ENCODE assay signal across 37 cellular contexts in the genomic region with DNA sequence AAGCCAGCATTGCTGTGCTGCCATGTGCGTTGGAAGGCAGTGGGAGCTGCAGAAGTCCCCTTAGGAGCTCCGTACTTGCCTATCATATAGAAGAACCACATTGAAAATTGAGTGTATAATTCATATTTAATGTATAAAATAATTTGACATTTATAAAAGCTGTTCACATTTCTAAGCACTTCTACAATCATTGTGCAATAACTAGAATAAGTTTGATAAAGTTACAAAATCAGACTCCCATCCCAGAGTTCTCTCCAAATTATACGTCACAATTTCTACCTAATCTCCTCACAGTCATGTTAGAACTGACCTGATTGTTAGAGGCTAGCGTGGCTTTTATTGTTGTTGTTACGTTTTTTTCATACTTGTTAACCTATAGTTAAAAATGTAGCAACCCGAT.
"Had no signal": no experiment of that assay in that cellular context is flagged by ENCODE, and none has a peak within 500 bp of the region (broad histone marks: within the 10 kb centered on the region; RNA-seq: fewer than 3 reads in every experiment).

No MANE protein-coding gene starts in this region.

- H3K27ac ChIP-seq: adrenal gland, ascending aorta, body of pancreas, brain microvascular endothelial cell, breast epithelium, cardiac muscle cell had no signal

- H3K27me3 Mint-ChIP-seq: activated naive CD4-positive, alpha-beta T cell treated with anti-CD3 and anti-CD28 coated beads, Interleukin-2, amount 10 ng/mL, durations not matched to agents 7 days and 5 days had no signal

- DNase-seq: activated effector memory CD4-positive, alpha-beta T cell treated with anti-CD3 and anti-CD28 coated beads, Interleukin-2, amount 50 U/mL, for 16 hours; activated effector memory CD4-positive, alpha-beta T cell treated with Interleukin-2 at 50 U/mL for 16 hours; activated gamma-delta T cell; activated gamma-delta T cell treated with Interleukin-2 at 50 U/mL for 16 hours; activated naive CD4-positive, alpha-beta T cell; activated naive CD4-positive, alpha-beta T cell treated with anti-CD3 and anti-CD28 coated beads for 36 hours; activated naive CD4-positive, alpha-beta T cell treated with anti-CD3 and anti-CD28 coated beads, Interleukin-2, amount 10 ng/mL, durations not matched to agents 7 days and 5 days; activated naive CD4-positive, alpha-beta T cell treated with anti-CD3 and anti-CD28 coated beads, Interleukin-2, amount 50 U/mL, for 16 hours; activated naive CD4-positive, alpha-beta T cell treated with Interleukin-2 at 50 U/mL for 16 hours; activated naive CD8-positive, alpha-beta T cell treated with anti-CD3 and anti-CD28 coated beads for 36 hours; activated naive CD8-positive, alpha-beta T cell treated with anti-CD3 and anti-CD28 coated beads, Interleukin-2, amount 10 ng/mL, durations not matched to agents 7 days and 5 days; activated T-cell treated with anti-CD3 and anti-CD28 coated beads, Interleukin-2, amount 50 U/mL, for 1 hour; activated T-cell treated with anti-CD3 and anti-CD28 coated beads, Interleukin-2, amount 50 U/mL, for 24 hours; activated T-cell treated with anti-CD3 and anti-CD28 coated beads, Interleukin-2, amount 50 U/mL, for 4 hours; activated T-cell treated with anti-CD3 and anti-CD28 coated beads, Interleukin-2, amount 50 U/mL, for 48 hours; activated T-cell treated with anti-CD3 and anti-CD28 coated beads, Interleukin-2, amount 50 U/mL, for 72 hours; adrenal gland; amniotic stem cell; aorta; body of pancreas; brain microvascular endothelial cell; caudate nucleus; central memory CD4-positive, alpha-beta T cell; cerebellar nuclear complex had no signal

- H3K9me3 Mint-ChIP-seq: activated naive CD4-positive, alpha-beta T cell treated with anti-CD3 and anti-CD28 coated beads for 36 hours; activated naive CD4-positive, alpha-beta T cell treated with anti-CD3 and anti-CD28 coated beads, Interleukin-2, amount 10 ng/mL, durations not matched to agents 7 days and 5 days; activated naive CD4-positive, alpha-beta T cell treated with anti-CD3 and anti-CD28 coated beads, Interleukin-2, amount 50 U/mL, for 24 hours; activated naive CD4-positive, alpha-beta T cell treated with anti-CD3 and anti-CD28 coated beads, Interleukin-2, amount 50 U/mL, for 72 hours; activated naive CD8-positive, alpha-beta T cell treated with anti-CD3 and anti-CD28 coated beads for 36 hours; activated naive CD8-positive, alpha-beta T cell treated with anti-CD3 and anti-CD28 coated beads, Interleukin-2, amount 10 ng/mL, durations not matched to agents 7 days and 5 days; activated T-cell treated with anti-CD3 and anti-CD28 coated beads, Interleukin-2, amount 50 U/mL, for 24 hours; activated T-cell treated with anti-CD3 and anti-CD28 coated beads, Interleukin-2, amount 50 U/mL, for 4 hours; activated T-cell treated with anti-CD3 and anti-CD28 coated beads, Interleukin-2, amount 50 U/mL, for 72 hours; activated T-helper 1 cell treated with anti-CD3 and anti-CD28 coated beads, Interleukin-12 subunit alpha, Interleukin-12 subunit beta, Interleukin-2, Interleukin-4 antibody, amounts not matched to agents 30 ng/mL and 10 ng/mL and 1 ng/mL, durations not matched to agents 14 hours and 24 hours and 36 hours; activated T-helper 17 cell treated with anti-CD3 and anti-CD28 coated beads, Interleukin-2, amount 50 U/mL, for 72 hours; activated T-helper 2 cell treated with anti-CD3 and anti-CD28 coated beads, Interferon-gamma antibody, Interleukin-2, Interleukin-4, amounts not matched to agents 10 μg/mL and 5 μg/mL and 100 μg/mL, durations not matched to agents 14 hours and 24 hours and 36 hours; central memory CD8-positive, alpha-beta T cell had no signal

- H3K4me1 ChIP-seq: adrenal gland, ascending aorta, body of pancreas, breast epithelium had no signal

- H3K36me3 Mint-ChIP-seq: activated naive CD4-positive, alpha-beta T cell treated with anti-CD3 and anti-CD28 coated beads, Interleukin-2, amount 10 ng/mL, durations not matched to agents 7 days and 5 days; activated naive CD4-positive, alpha-beta T cell treated with anti-CD3 and anti-CD28 coated beads, Interleukin-2, amount 50 U/mL, for 24 hours; activated naive CD4-positive, alpha-beta T cell treated with anti-CD3 and anti-CD28 coated beads, Interleukin-2, amount 50 U/mL, for 72 hours; activated naive CD8-positive, alpha-beta T cell; activated naive CD8-positive, alpha-beta T cell treated with anti-CD3 and anti-CD28 coated beads for 36 hours; activated naive CD8-positive, alpha-beta T cell treated with anti-CD3 and anti-CD28 coated beads, Interleukin-2, amount 10 ng/mL, durations not matched to agents 7 days and 5 days; brain had no signal

- FAIRE-seq: astrocyte, bronchial epithelial cell had no signal

- H3K27me3 ChIP-seq: adrenal gland, ascending aorta, body of pancreas, brain microvascular endothelial cell, breast epithelium, cardiac muscle cell had no signal

- H3K4me3 Mint-ChIP-seq: activated naive CD4-positive, alpha-beta T cell treated with anti-CD3 and anti-CD28 coated beads for 36 hours; activated naive CD4-positive, alpha-beta T cell treated with anti-CD3 and anti-CD28 coated beads, Interleukin-2, amount 10 ng/mL, durations not matched to agents 7 days and 5 days; activated naive CD4-positive, alpha-beta T cell treated with anti-CD3 and anti-CD28 coated beads, Interleukin-2, amount 50 U/mL, for 24 hours; activated naive CD8-positive, alpha-beta T cell; activated naive CD8-positive, alpha-beta T cell treated with anti-CD3 and anti-CD28 coated beads for 36 hours; activated naive CD8-positive, alpha-beta T cell treated with anti-CD3 and anti-CD28 coated beads, Interleukin-2, amount 10 ng/mL, durations not matched to agents 7 days and 5 days; activated T-cell treated with anti-CD3 and anti-CD28 coated beads, Interleukin-2, amount 50 U/mL, for 24 hours; activated T-cell treated with anti-CD3 and anti-CD28 coated beads, Interleukin-2, amount 50 U/mL, for 4 hours; activated T-cell treated with anti-CD3 and anti-CD28 coated beads, Interleukin-2, amount 50 U/mL, for 72 hours; activated T-helper 1 cell treated with anti-CD3 and anti-CD28 coated beads, Interleukin-12 subunit alpha, Interleukin-12 subunit beta, Interleukin-2, Interleukin-4 antibody, amounts not matched to agents 30 ng/mL and 10 ng/mL and 1 ng/mL, durations not matched to agents 14 hours and 24 hours and 36 hours; activated T-helper 17 cell treated with anti-CD3 and anti-CD28 coated beads, Interleukin-2, amount 50 U/mL, for 72 hours; brain; central memory CD8-positive, alpha-beta T cell had no signal

- H3K4me3 ChIP-seq: adrenal gland, ascending aorta, body of pancreas, breast epithelium, cardiac muscle cell had no signal

- H3K36me3 ChIP-seq: adrenal gland, ascending aorta, brain microvascular endothelial cell, breast epithelium, cardiac muscle cell had no signal

- H3K9me3 ChIP-seq: adrenal gland, ascending aorta, body of pancreas, breast epithelium had no signal

- ATAC-seq: activated naive CD4-positive, alpha-beta T cell treated with anti-CD3 and anti-CD28 coated beads, Interleukin-2, amount 50 U/mL, for 72 hours; activated T-cell treated with anti-CD3 and anti-CD28 coated beads, Interleukin-2, amount 50 U/mL, for 4 hours; activated T-cell treated with anti-CD3 and anti-CD28 coated beads, Interleukin-2, amount 50 U/mL, for 72 hours; activated T-helper 17 cell treated with anti-CD3 and anti-CD28 coated beads, Interleukin-2, amount 50 U/mL, for 72 hours; body of pancreas had no signal

- H3K27ac Mint-ChIP-seq: activated naive CD4-positive, alpha-beta T cell treated with anti-CD3 and anti-CD28 coated beads for 36 hours; activated naive CD4-positive, alpha-beta T cell treated with anti-CD3 and anti-CD28 coated beads, Interleukin-2, amount 10 ng/mL, durations not matched to agents 7 days and 5 days; activated naive CD4-positive, alpha-beta T cell treated with anti-CD3 and anti-CD28 coated beads, Interleukin-2, amount 50 U/mL, for 24 hours; activated naive CD4-positive, alpha-beta T cell treated with anti-CD3 and anti-CD28 coated beads, Interleukin-2, amount 50 U/mL, for 72 hours; activated naive CD8-positive, alpha-beta T cell; activated naive CD8-positive, alpha-beta T cell treated with anti-CD3 and anti-CD28 coated beads for 36 hours; activated naive CD8-positive, alpha-beta T cell treated with anti-CD3 and anti-CD28 coated beads, Interleukin-2, amount 10 ng/mL, durations not matched to agents 7 days and 5 days; activated T-cell treated with anti-CD3 and anti-CD28 coated beads, Interleukin-2, amount 50 U/mL, for 24 hours; activated T-cell treated with anti-CD3 and anti-CD28 coated beads, Interleukin-2, amount 50 U/mL, for 72 hours; activated T-helper 1 cell treated with anti-CD3 and anti-CD28 coated beads, Interleukin-12 subunit alpha, Interleukin-12 subunit beta, Interleukin-2, Interleukin-4 antibody, amounts not matched to agents 30 ng/mL and 10 ng/mL and 1 ng/mL, durations not matched to agents 14 hours and 24 hours and 36 hours; activated T-helper 17 cell treated with anti-CD3 and anti-CD28 coated beads, Interleukin-2, amount 50 U/mL, for 72 hours; activated T-helper 2 cell treated with anti-CD3 and anti-CD28 coated beads, Interferon-gamma antibody, Interleukin-2, Interleukin-4, amounts not matched to agents 10 μg/mL and 5 μg/mL and 100 μg/mL, durations not matched to agents 14 hours and 24 hours and 36 hours had no signal

- H3K4me1 Mint-ChIP-seq: activated naive CD4-positive, alpha-beta T cell treated with anti-CD3 and anti-CD28 coated beads, Interleukin-2, amount 10 ng/mL, durations not matched to agents 7 days and 5 days; activated naive CD4-positive, alpha-beta T cell treated with anti-CD3 and anti-CD28 coated beads, Interleukin-2, amount 50 U/mL, for 24 hours; activated naive CD8-positive, alpha-beta T cell treated with anti-CD3 and anti-CD28 coated beads for 36 hours; activated naive CD8-positive, alpha-beta T cell treated with anti-CD3 and anti-CD28 coated beads, Interleukin-2, amount 10 ng/mL, durations not matched to agents 7 days and 5 days; activated T-helper 17 cell treated with anti-CD3 and anti-CD28 coated beads, Interleukin-2, amount 50 U/mL, for 72 hours; central memory CD8-positive, alpha-beta T cell had no signal
